In genomic region chr3:12908136-12908730, GRCh38 we compare ENCODE assay signal across 21 cellular contexts.
DNase-seq lines count a peak whose midpoint lies in the region; ATAC-seq, FAIRE-seq and TF ChIP-seq lines count a peak whose summit lies in the region.
"Had no signal": no experiment of that assay in that cellular context is flagged by ENCODE, and none has a peak within 500 bp of the region (broad histone marks: within the 10 kb centered on the region; RNA-seq: fewer than 3 reads in every experiment).

No MANE protein-coding gene starts in this region.

- H3K9me3 ChIP-seq in HepG2 (ENCODE audit: low read length) (no peaks in the 10 kb centered on the region), right lobe of liver (no peaks in the 10 kb centered on the region)
- H3K9me3 ChIP-seq: BE2C, MG63, SJSA1 had no signal

- TF ChIP-seq EP300 in HepG2 (IDR thresholded peaks at IDR 0.05; ENCODE audit: low read depth in 2 of 2, low read length in 2 of 2) = no peak
- TF ChIP-seq EP300 in HepG2 (CRISPR knock-in tag; IDR thresholded peaks at IDR 0.05; ENCODE audit: borderline replicate concordance) = no peak

- POLR2A ChIA-PET in HepG2 (lab: Yijun Ruan, JAX) = no interaction called here

- ATAC-seq in HepG2 (no peak), right lobe of liver (no peak), HG03135 (IDR thresholded peaks at IDR 0.05; ENCODE audit: unreplicated experiment) (no peak)
- no peak for ATAC-seq in activated T-helper 17 cell treated with anti-CD3 and anti-CD28 coated beads, Interleukin-2, amount 50 U/mL, for 72 hours (replicated peaks)
- no peak for ATAC-seq in stimulated activated memory B cell treated with anti-CD40 and anti-IgM and Interleukin-4, amounts not matched to agents 10 μg/mL and 1 μg/mL and 100 μg/mL, for 72 hours

- BruUV-seq in HepG2 (replicated peaks; lab: Mats Ljungman, UMichigan) = no TSS peak

- no peaks in the 10 kb centered on the region for H3K27me3 Mint-ChIP-seq in activated T-helper 17 cell treated with anti-CD3 and anti-CD28 coated beads, Interleukin-2, amount 50 U/mL, for 72 hours
- H3K27me3 Mint-ChIP-seq in glutamatergic neuron (ENCODE audit: unreplicated experiment) = peaks cover 31% of the 10 kb centered on the region
- no peaks in the 10 kb centered on the region for H3K27me3 Mint-ChIP-seq in stimulated activated memory B cell treated with anti-CD40 and anti-IgM and Interleukin-4, amounts not matched to agents 10 μg/mL and 1 μg/mL and 100 μg/mL, for 72 hours

- H3K27me3 ChIP-seq in HepG2 (ENCODE audit: control insufficient read depth in 1 of 2, insufficient read depth in 2 of 2, low read length in 2 of 2) (no peaks in the 10 kb centered on the region), right lobe of liver (no peaks in the 10 kb centered on the region)
- H3K27me3 ChIP-seq: BE2C, MG63, SJSA1 had no signal

- H2AFZ ChIP-seq in HepG2 (ENCODE audit: low read length) = no peak overlapping the region

- H3K4me2 ChIP-seq in HepG2 (ENCODE audit: low read depth, low read length) = no peak overlapping the region

- no peak for FAIRE-seq in HepG2 (lab: Jason Lieb, UNC)
- FAIRE-seq: RCC 7860 had no signal

- WGBS in HepG2 (ENCODE audit: low lambda C conversion rate) = 98% methylated on average over 17 of the region's 28 CpGs
- WGBS in right lobe of liver (ENCODE audit: insufficient coverage, low coverage, low lambda C conversion rate, missing lambda C conversion rate) = 70% methylated on average over 2 of the region's 28 CpGs

- peaks cover 72% of the 10 kb centered on the region for H3K36me3 Mint-ChIP-seq in activated T-helper 17 cell treated with anti-CD3 and anti-CD28 coated beads, Interleukin-2, amount 50 U/mL, for 72 hours (ENCODE audit: low read depth)
- H3K36me3 Mint-ChIP-seq in glutamatergic neuron (ENCODE audit: unreplicated experiment) = peaks cover 12% of the 10 kb centered on the region
- H3K36me3 Mint-ChIP-seq in stimulated activated memory B cell treated with anti-CD40 and anti-IgM and Interleukin-4, amounts not matched to agents 10 μg/mL and 1 μg/mL and 100 μg/mL, for 72 hours = peaks cover 29% of the 10 kb centered on the region

- H3K9ac ChIP-seq in HepG2 (ENCODE audit: insufficient read depth, low read depth, low read length) = no peak overlapping the region

- intact Hi-C loops in HepG2 (cut with micrococcal nuclease; ENCODE audit: unreplicated experiment) = no loop called here
- intact Hi-C loops in right lobe of liver (cut with DNase I) = loop anchor here in 1 of 2 donors (10.0 kb wide), 1 partner anchor 77 kb away; no protein-coding TSS in a partner anchor

- peaks cover 61 to 95% of the 10 kb centered on the region in 2 experiments for H3K36me3 ChIP-seq in HepG2 (replicated peaks in 1 of 2; ENCODE audit: control insufficient read depth in 1 of 2, insufficient read depth in 2 of 2, low read length in 2 of 2)
- H3K36me3 ChIP-seq in right lobe of liver = peaks cover 0 to 75% (median 37%) of the 10 kb centered on the region in 4 donors
- H3K36me3 ChIP-seq: MG63 had no signal

- CTCF ChIA-PET in HepG2 (lab: Yijun Ruan, JAX; ENCODE audit: low intra/inter-chr PET ratio, low total read pairs) = no interaction called here

- peak overlapping the region; percentile 56 for H3K27ac Mint-ChIP-seq in activated T-helper 17 cell treated with anti-CD3 and anti-CD28 coated beads, Interleukin-2, amount 50 U/mL, for 72 hours
- H3K27ac Mint-ChIP-seq in glutamatergic neuron (ENCODE audit: unreplicated experiment) = peak overlapping the region; percentile 52
- peak overlapping the region; percentile 28 for H3K27ac Mint-ChIP-seq in stimulated activated memory B cell treated with anti-CD40 and anti-IgM and Interleukin-4, amounts not matched to agents 10 μg/mL and 1 μg/mL and 100 μg/mL, for 72 hours

- no peak overlapping the region for H3K4me3 Mint-ChIP-seq in activated T-helper 17 cell treated with anti-CD3 and anti-CD28 coated beads, Interleukin-2, amount 50 U/mL, for 72 hours
- H3K4me3 Mint-ChIP-seq in glutamatergic neuron (ENCODE audit: unreplicated experiment) = no peak overlapping the region
- H3K4me3 Mint-ChIP-seq in stimulated activated memory B cell treated with anti-CD40 and anti-IgM and Interleukin-4, amounts not matched to agents 10 μg/mL and 1 μg/mL and 100 μg/mL, for 72 hours = no peak overlapping the region

- in situ Hi-C loops in HepG2 (cut with HindIII; ENCODE audit: extremely low pct_ligation_motif_present, low pct_unique_long_range_greater_than_20kb) = no loop called here

- no peak for DNase-seq in HepG2 (ENCODE audit: low spot score)
- no peak for DNase-seq in right lobe of liver
- no peak for DNase-seq in glutamatergic neuron
- no peak for DNase-seq in retina
- no peak for DNase-seq in activated CD4-positive, alpha-beta T cell treated with anti-CD3 and anti-CD28 coated beads for 48 hours
- DNase-seq: BE2C, COR-L47, DMS79, MG63, NCI-H1417, NCI-H1694 treated with DMSO at 0.1 percent for 48 hours, NCI-H2081 treated with DMSO at 0.1 percent for 48 hours, NCI-H2171 treated with DMSO at 0.1 percent for 48 hours, NCI-H446, NCI-H526, OCI-M1 had no signal

- H3K79me2 ChIP-seq in HepG2 (ENCODE audit: insufficient read depth, low read length) = no peaks in the 10 kb centered on the region

- no peaks in the 10 kb centered on the region for H3K9me3 Mint-ChIP-seq in activated T-helper 17 cell treated with anti-CD3 and anti-CD28 coated beads, Interleukin-2, amount 50 U/mL, for 72 hours
- peaks cover 16% of the 10 kb centered on the region for H3K9me3 Mint-ChIP-seq in glutamatergic neuron (ENCODE audit: unreplicated experiment)
- no peaks in the 10 kb centered on the region for H3K9me3 Mint-ChIP-seq in stimulated activated memory B cell treated with anti-CD40 and anti-IgM and Interleukin-4, amounts not matched to agents 10 μg/mL and 1 μg/mL and 100 μg/mL, for 72 hours

- H3K4me3 ChIP-seq in HepG2 (replicated peaks in 1 of 3; ENCODE audit: insufficient read depth in 1 of 3, low read depth in 2 of 3, low read length in 3 of 3) = no peak overlapping the region
- no peak overlapping the region for H3K4me3 ChIP-seq in right lobe of liver
- H3K4me3 ChIP-seq: MG63, SJSA1 had no signal

- H3K27ac ChIP-seq in HepG2 (ENCODE audit: extremely low read length, insufficient read depth, low read length) (no peak overlapping the region), right lobe of liver (no peak overlapping the region)
- H3K27ac ChIP-seq: SJSA1 had no signal

- TF ChIP-seq CTCF in HepG2 (CRISPR knock-in tag; IDR thresholded peaks at IDR 0.05) = no peak
- TF ChIP-seq CTCF in right lobe of liver (IDR thresholded peaks at IDR 0.05) = no peak
- no peak for TF ChIP-seq CTCF in glutamatergic neuron (IDR thresholded peaks at IDR 0.05; ENCODE audit: partially characterized antibody, unreplicated experiment)

- H3K4me1 Mint-ChIP-seq in activated T-helper 17 cell treated with anti-CD3 and anti-CD28 coated beads, Interleukin-2, amount 50 U/mL, for 72 hours = no peaks in the 10 kb centered on the region
- H3K4me1 Mint-ChIP-seq in glutamatergic neuron (ENCODE audit: low read depth, unreplicated experiment) = peaks cover 30% of the 10 kb centered on the region
- H3K4me1 Mint-ChIP-seq in stimulated activated memory B cell treated with anti-CD40 and anti-IgM and Interleukin-4, amounts not matched to agents 10 μg/mL and 1 μg/mL and 100 μg/mL, for 72 hours = peaks cover 17% of the 10 kb centered on the region

- H3K4me1 ChIP-seq in HepG2 (ENCODE audit: insufficient read depth, low read length) (no peaks in the 10 kb centered on the region), right lobe of liver (no peaks in the 10 kb centered on the region)
- H3K4me1 ChIP-seq: BE2C, SJSA1 had no signal

- peaks cover 5% of the 10 kb centered on the region; the same call in 1 of the 2 replicates for H4K20me1 ChIP-seq in HepG2 (ENCODE audit: insufficient read depth, low read length)

- no peak for TF ChIP-seq RAD21 in HepG2 (CRISPR knock-in tag; IDR thresholded peaks at IDR 0.05)

- TF ChIP-seq POLR2A in HepG2 (IDR thresholded peaks at IDR 0.05; ENCODE audit: insufficient read depth in 1 of 2, low read depth in 2 of 2, low read length in 2 of 2) (no peak), right lobe of liver (IDR thresholded peaks at IDR 0.05) (no peak)

TF ChIP-seq in HepG2, 621 proteins besides CTCF, POLR2A, EP300 and RAD21:
- TF ChIP-seq ZMYM3 (CRISPR knock-in tag; IDR thresholded peaks at IDR 0.05) = 0 out of 2 replicates have a peak, but pooled peaks have one; percentile 47
- peak; percentile 17 for TF ChIP-seq AGO2 (optimal IDR thresholded peaks at IDR 0.05; ENCODE audit: low read depth, low read length)
- no peak for TF ChIP-seq CSRNP2 (CRISPR knock-in tag; conservative IDR thresholded peaks at IDR 0.05; ENCODE audit: low read depth)
- peak; percentile 90 for TF ChIP-seq ZNF768 (CRISPR knock-in tag; IDR thresholded peaks at IDR 0.05)
TF ChIP-seq in HepG2: peak in this region for 3.
